20 cellular contexts compared by ENCODE assay signal in the genomic region with DNA sequence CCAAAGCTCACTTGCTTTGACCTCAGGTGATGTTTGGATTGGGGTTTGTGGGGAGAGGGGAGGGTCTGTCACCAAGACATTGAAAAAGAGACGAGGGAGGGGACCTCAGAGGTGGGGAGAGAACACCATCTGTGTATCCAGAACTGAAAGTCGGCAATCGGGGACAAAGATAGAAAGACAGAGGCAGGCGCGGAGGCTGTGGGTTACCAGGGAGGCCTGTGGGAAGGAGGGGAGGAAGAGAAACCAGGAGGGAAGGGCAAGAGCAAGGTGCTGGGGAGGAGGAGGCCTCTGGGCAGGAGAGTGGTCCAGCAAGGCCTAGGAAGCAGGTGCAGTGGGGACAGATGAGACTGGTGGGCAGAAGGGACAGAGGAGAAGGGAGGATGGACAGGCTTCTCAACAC.
"Had no signal": no experiment of that assay in that cellular context is flagged by ENCODE, and none has a peak within 500 bp of the region (broad histone marks: within the 10 kb centered on the region; RNA-seq: fewer than 3 reads in every experiment).

No MANE protein-coding gene starts in this region.

- H3K4me1 ChIP-seq: foreskin keratinocyte, neural progenitor cell, upper lobe of left lung had no signal

- H3K4me3 ChIP-seq: hepatocyte, left ventricle myocardium inferior, neural progenitor cell, thoracic aorta, upper lobe of left lung had no signal

- ATAC-seq: activated T-cell treated with anti-CD3 and anti-CD28 coated beads, Interleukin-2, amount 50 U/mL, for 72 hours; foreskin keratinocyte; naive thymus-derived CD8-positive, alpha-beta T cell had no signal

- H3K9me3 ChIP-seq: thoracic aorta had no signal

- H3K36me3 ChIP-seq: left ventricle myocardium inferior, neural progenitor cell, thoracic aorta, upper lobe of left lung had no signal

- H3K9ac ChIP-seq: neural progenitor cell had no signal

- H3K27ac ChIP-seq: foreskin keratinocyte, hepatocyte, left ventricle myocardium inferior, neural progenitor cell, thoracic aorta, upper lobe of left lung had no signal

- DNase-seq: activated CD4-positive, alpha-beta T cell treated with anti-CD3 and anti-CD28 coated beads for 4 hours; activated CD4-positive, alpha-beta T cell treated with anti-CD3 and anti-CD28 coated beads, Interleukin-2, amount 50 U/mL, for 48 hours; activated CD4-positive, CD25-positive, alpha-beta regulatory T cell; activated effector memory CD4-positive, alpha-beta T cell treated with Interleukin-2 at 50 U/mL for 16 hours; activated naive CD4-positive, alpha-beta T cell treated with anti-CD3 and anti-CD28 coated beads, Interleukin-2, amount 10 ng/mL, durations not matched to agents 7 days and 5 days; activated T-cell treated with anti-CD3 and anti-CD28 coated beads, Interleukin-2, amount 50 U/mL, for 72 hours; aorta; dermis blood vessel endothelial cell; effector CD8-positive, alpha-beta T cell; foreskin keratinocyte; left ventricle myocardium inferior; naive thymus-derived CD8-positive, alpha-beta T cell; retina; stimulated activated CD4-positive, alpha-beta T cell treated with anti-CD3 and anti-CD28 coated beads, Interleukin-2, amount 100 ng/mL, for 48 hours; stimulated activated naive CD4-positive, alpha-beta T cell treated with Interleukin-2 at 50 U/mL for 16 hours; T1000; upper lobe of left lung had no signal
